In the genomic region with DNA sequence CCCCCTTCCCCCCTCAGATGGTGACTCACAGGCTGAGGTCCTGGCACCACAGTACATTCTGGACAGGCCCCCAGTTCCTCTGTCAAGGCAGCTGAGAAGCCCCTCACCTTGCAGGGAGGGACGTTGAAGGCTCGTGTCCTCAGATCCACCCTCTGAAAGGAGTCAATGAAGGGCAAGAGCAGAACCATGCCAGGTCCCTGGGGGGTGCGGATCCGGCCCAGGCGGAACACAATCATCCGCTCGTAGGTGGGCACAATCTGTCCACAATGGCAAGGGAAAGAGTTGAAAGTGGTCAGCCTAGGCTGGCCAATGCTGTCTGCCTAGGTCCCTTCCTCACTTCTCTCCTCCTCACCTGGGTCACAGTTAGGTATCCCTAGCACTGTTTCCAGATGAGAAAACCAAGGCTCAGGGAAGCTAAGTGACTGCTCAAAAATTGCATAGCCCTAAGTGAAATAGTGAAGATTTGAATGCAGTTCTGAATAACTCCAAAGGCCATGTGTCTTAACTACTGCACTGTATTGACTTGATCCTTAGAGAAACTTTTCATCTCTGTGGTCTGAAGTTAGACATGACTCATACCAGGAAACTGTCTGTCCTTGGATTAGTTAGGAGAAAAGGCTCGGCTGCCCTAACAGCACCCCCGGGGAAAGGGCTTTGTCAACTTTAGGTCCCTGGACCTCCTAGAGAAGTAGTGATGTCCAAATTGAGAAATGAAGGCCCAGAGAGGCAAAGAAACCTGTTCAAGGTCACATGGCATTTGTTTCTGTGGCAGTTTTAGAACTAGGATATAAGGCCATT, we compare ENCODE assay signal across 11 cellular contexts. TPM values are rescaled to one million over a fixed set of nuclear protein-coding genes. Genes with fewer than 3 reads are reported as not detected.
DNase-seq lines count a peak whose midpoint lies in the region; ATAC-seq, FAIRE-seq and TF ChIP-seq lines count a peak whose summit lies in the region.
"Had no signal": no experiment of that assay in that cellular context is flagged by ENCODE, and none has a peak within 500 bp of the region (broad histone marks: within the 10 kb centered on the region; RNA-seq: fewer than 3 reads in every experiment).

No MANE protein-coding gene starts in this region.

- H3K4me1 Mint-ChIP-seq in naive thymus-derived CD4-positive, alpha-beta T cell: peaks cover 15 to 75% (median 34%) of the 10 kb centered on the region in 7 donors

- peak overlapping the region in 1 of 2 donors; percentile 86 for H3K27ac ChIP-seq in small intestine (ENCODE audit: low read depth in 1 of 2, low read length in 1 of 2)
- H3K27ac ChIP-seq in naive thymus-derived CD4-positive, alpha-beta T cell (ENCODE audit: low read depth, low read length): no peak overlapping the region

- no peak for TF ChIP-seq CTCF in fibroblast of villous mesenchyme (IDR thresholded peaks at IDR 0.05; ENCODE audit: insufficient read depth, low read depth, low read length)

- H3K27me3 Mint-ChIP-seq in naive thymus-derived CD4-positive, alpha-beta T cell: no peaks in the 10 kb centered on the region

- H3K9me3 ChIP-seq in small intestine (ENCODE audit: control insufficient read depth, low read depth): no peaks in the 10 kb centered on the region
- no peaks in the 10 kb centered on the region for H3K9me3 ChIP-seq in naive thymus-derived CD4-positive, alpha-beta T cell (ENCODE audit: control insufficient read depth in 2 of 3, low read length in 3 of 3)

- WGBS in small intestine, 3 donors: 70 to 78% (median 75%) methylated on average over 9 of the region's 9 CpGs

- no peaks in the 10 kb centered on the region for H3K9me3 Mint-ChIP-seq in naive thymus-derived CD4-positive, alpha-beta T cell

- ATAC-seq in SK-N-SH treated with all-trans-retinoic acid at 6 μM for 48 hours: peak; percentile 46
- no peak for ATAC-seq in GM21515 (IDR thresholded peaks at IDR 0.05; ENCODE audit: unreplicated experiment)
- ATAC-seq in GM18858 (IDR thresholded peaks at IDR 0.05; ENCODE audit: unreplicated experiment): no peak
- ATAC-seq in naive thymus-derived CD4-positive, alpha-beta T cell: no peak
- ATAC-seq in HG02970 (IDR thresholded peaks at IDR 0.05; ENCODE audit: low FRiP score, unreplicated experiment): no peak
- ATAC-seq: activated CD8-positive, alpha-beta T cell treated with anti-CD3 and anti-CD28 coated beads, Interleukin-2, amount 10 ng/mL, durations not matched to agents 7 days and 5 days; stimulated activated naive CD8-positive, alpha-beta T cell treated with anti-CD3 and anti-CD28 coated beads, Interleukin-15, Interleukin-2, amounts not matched to agents 100 U/mL and 50 U/mL, for 24 hours had no signal

- H3K36me3 Mint-ChIP-seq in naive thymus-derived CD4-positive, alpha-beta T cell: peaks cover 2 to 23% (median 7%) of the 10 kb centered on the region in 5 donors

- H3K4me1 ChIP-seq in small intestine (ENCODE audit: control insufficient read depth in 2 of 2, insufficient read depth in 1 of 2, low read depth in 1 of 2, low read length in 1 of 2): peaks cover 3 to 19% of the 10 kb centered on the region in 2 donors
- H3K4me1 ChIP-seq in naive thymus-derived CD4-positive, alpha-beta T cell (ENCODE audit: control insufficient read depth in 2 of 2, insufficient read depth in 2 of 2, low read length in 2 of 2): peaks cover 19 to 31% of the 10 kb centered on the region in 2 donors

- H3K27me3 ChIP-seq in small intestine (ENCODE audit: control insufficient read depth in 2 of 2, insufficient read depth in 2 of 2, low read length in 2 of 2): no peaks in the 10 kb centered on the region
- no peaks in the 10 kb centered on the region for H3K27me3 ChIP-seq in naive thymus-derived CD4-positive, alpha-beta T cell (ENCODE audit: control insufficient read depth in 2 of 2, insufficient read depth in 2 of 2, low read length in 2 of 2)

- no peak overlapping the region for H3K27ac Mint-ChIP-seq in naive thymus-derived CD4-positive, alpha-beta T cell
- H3K27ac Mint-ChIP-seq: activated CD8-positive, alpha-beta T cell treated with anti-CD3 and anti-CD28 coated beads, Interleukin-2, amount 10 ng/mL, durations not matched to agents 7 days and 5 days had no signal

- POLR2A ChIA-PET in naive thymus-derived CD4-positive, alpha-beta T cell (lab: Charles Lee): interaction anchor here (1.1 to 1.8 kb wide), 2 partner anchors 13 to 17 kb away, joined by 3 to 4 read pairs; no protein-coding TSS in a partner anchor

- no peak for FAIRE-seq in small intestine (lab: Jason Lieb, UNC)

- peak; percentile 52 for DNase-seq in GM04504 (ENCODE audit: low read depth)
- DNase-seq in fibroblast of villous mesenchyme (ENCODE audit: low read depth): peak; percentile 85
- DNase-seq in small intestine: peak; percentile 62
- no peak for DNase-seq in naive thymus-derived CD4-positive, alpha-beta T cell
- DNase-seq: activated CD8-positive, alpha-beta T cell treated with anti-CD3 and anti-CD28 coated beads, Interleukin-2, amount 10 ng/mL, durations not matched to agents 7 days and 5 days; nucleus accumbens; stimulated activated naive CD8-positive, alpha-beta T cell treated with anti-CD3 and anti-CD28 coated beads, Interleukin-15, Interleukin-2, amounts not matched to agents 100 U/mL and 50 U/mL, for 24 hours had no signal

- H3K4me3 ChIP-seq in fibroblast of villous mesenchyme (ENCODE audit: low read depth, low read length) (no peak overlapping the region), small intestine (ENCODE audit: low read depth in 1 of 2, low read length in 2 of 2) (no peak overlapping the region)
- no peak overlapping the region for H3K4me3 ChIP-seq in naive thymus-derived CD4-positive, alpha-beta T cell (ENCODE audit: low read length)

- peak overlapping the region in 1 of 10 donors; percentile 48 for H3K4me3 Mint-ChIP-seq in naive thymus-derived CD4-positive, alpha-beta T cell
- H3K4me3 Mint-ChIP-seq: activated CD8-positive, alpha-beta T cell treated with anti-CD3 and anti-CD28 coated beads, Interleukin-2, amount 10 ng/mL, durations not matched to agents 7 days and 5 days had no signal

- intact Hi-C loops in naive thymus-derived CD4-positive, alpha-beta T cell (cut with micrococcal nuclease): no loop called here

- H3K36me3 ChIP-seq in small intestine (ENCODE audit: control insufficient read depth in 2 of 2, insufficient read depth in 2 of 2, low read length in 2 of 2): no peaks in the 10 kb centered on the region
- H3K36me3 ChIP-seq in naive thymus-derived CD4-positive, alpha-beta T cell (ENCODE audit: control insufficient read depth in 2 of 3, insufficient read depth in 3 of 3, low read length in 3 of 3): peaks cover 0 to 43% (median 3%) of the 10 kb centered on the region in 3 experiments

- CTCF ChIA-PET in naive thymus-derived CD4-positive, alpha-beta T cell (lab: Charles Lee): interaction anchor here (0.8 kb wide), 1 partner anchor 14 kb away, joined by 3 read pairs; no protein-coding TSS in a partner anchor

TF ChIP-seq in SK-N-SH treated with all-trans-retinoic acid at 6 μM for 48 hours, 23 proteins besides CTCF, POLR2A, EP300 and RAD21 (continues in another document):
- TF ChIP-seq ISL1 (CRISPR knock-in tag; IDR thresholded peaks at IDR 0.05): no peak
- TF ChIP-seq, protein P1, sequence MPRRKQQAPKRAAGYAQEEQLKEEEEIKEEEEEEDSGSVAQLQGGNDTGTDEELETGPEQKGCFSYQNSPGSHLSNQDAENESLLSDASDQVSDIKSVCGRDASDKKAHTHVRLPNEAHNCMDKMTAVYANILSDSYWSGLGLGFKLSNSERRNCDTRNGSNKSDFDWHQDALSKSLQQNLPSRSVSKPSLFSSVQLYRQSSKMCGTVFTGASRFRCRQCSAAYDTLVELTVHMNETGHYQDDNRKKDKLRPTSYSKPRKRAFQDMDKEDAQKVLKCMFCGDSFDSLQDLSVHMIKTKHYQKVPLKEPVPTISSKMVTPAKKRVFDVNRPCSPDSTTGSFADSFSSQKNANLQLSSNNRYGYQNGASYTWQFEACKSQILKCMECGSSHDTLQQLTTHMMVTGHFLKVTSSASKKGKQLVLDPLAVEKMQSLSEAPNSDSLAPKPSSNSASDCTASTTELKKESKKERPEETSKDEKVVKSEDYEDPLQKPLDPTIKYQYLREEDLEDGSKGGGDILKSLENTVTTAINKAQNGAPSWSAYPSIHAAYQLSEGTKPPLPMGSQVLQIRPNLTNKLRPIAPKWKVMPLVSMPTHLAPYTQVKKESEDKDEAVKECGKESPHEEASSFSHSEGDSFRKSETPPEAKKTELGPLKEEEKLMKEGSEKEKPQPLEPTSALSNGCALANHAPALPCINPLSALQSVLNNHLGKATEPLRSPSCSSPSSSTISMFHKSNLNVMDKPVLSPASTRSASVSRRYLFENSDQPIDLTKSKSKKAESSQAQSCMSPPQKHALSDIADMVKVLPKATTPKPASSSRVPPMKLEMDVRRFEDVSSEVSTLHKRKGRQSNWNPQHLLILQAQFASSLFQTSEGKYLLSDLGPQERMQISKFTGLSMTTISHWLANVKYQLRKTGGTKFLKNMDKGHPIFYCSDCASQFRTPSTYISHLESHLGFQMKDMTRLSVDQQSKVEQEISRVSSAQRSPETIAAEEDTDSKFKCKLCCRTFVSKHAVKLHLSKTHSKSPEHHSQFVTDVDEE (CRISPR knock-in tag; IDR thresholded peaks at IDR 0.05): no peak
- no peak for TF ChIP-seq TOX (CRISPR knock-in tag; IDR thresholded peaks at IDR 0.05; ENCODE audit: borderline replicate concordance)
- TF ChIP-seq, protein P2, sequence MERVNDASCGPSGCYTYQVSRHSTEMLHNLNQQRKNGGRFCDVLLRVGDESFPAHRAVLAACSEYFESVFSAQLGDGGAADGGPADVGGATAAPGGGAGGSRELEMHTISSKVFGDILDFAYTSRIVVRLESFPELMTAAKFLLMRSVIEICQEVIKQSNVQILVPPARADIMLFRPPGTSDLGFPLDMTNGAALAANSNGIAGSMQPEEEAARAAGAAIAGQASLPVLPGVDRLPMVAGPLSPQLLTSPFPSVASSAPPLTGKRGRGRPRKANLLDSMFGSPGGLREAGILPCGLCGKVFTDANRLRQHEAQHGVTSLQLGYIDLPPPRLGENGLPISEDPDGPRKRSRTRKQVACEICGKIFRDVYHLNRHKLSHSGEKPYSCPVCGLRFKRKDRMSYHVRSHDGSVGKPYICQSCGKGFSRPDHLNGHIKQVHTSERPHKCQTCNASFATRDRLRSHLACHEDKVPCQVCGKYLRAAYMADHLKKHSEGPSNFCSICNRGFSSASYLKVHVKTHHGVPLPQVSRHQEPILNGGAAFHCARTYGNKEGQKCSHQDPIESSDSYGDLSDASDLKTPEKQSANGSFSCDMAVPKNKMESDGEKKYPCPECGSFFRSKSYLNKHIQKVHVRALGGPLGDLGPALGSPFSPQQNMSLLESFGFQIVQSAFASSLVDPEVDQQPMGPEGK (CRISPR knock-in tag; IDR thresholded peaks at IDR 0.05; ENCODE audit: borderline replicate concordance): no peak

RNA-seq across cellular contexts. Expression of gene STOML1, which starts 2.9 kb away (rescaled TPM):
- 17.1 and 19.0 TPM in 2 replicates for total RNA-seq in fibroblast of villous mesenchyme
- 10 to 100 TPM in 1 of 3 donors, 1 to 10 TPM in 2; 7.8 to 22.1 (median 8.9) TPM for polyA plus RNA-seq in small intestine
- 10 to 100 TPM in 3 of 5 experiments, 1 to 10 TPM in 2; 7.5 to 14.5 (median 12.3) TPM for total RNA-seq in naive thymus-derived CD4-positive, alpha-beta T cell
- polyA plus RNA-seq in naive thymus-derived CD4-positive, alpha-beta T cell: 10 to 100 TPM; 18.7 to 21.3 TPM

RNA-seq across cellular contexts. Expression of gene PML, which starts 5.3 kb away (rescaled TPM):
- 49.6 and 56.1 TPM in 2 replicates for total RNA-seq in fibroblast of villous mesenchyme
- polyA plus RNA-seq in small intestine: 10 to 100 TPM; 16.5 to 31.1 (median 28.3) TPM
- total RNA-seq in naive thymus-derived CD4-positive, alpha-beta T cell: 100 to 1,000 TPM in 1 of 5 experiments, 10 to 100 TPM in 4; 42.1 to 113 (median 64.8) TPM
- 10 to 100 TPM; 18.1 to 34.3 TPM for polyA plus RNA-seq in naive thymus-derived CD4-positive, alpha-beta T cell

Comparison
In these comparisons a context has a peak if more than half of its experiments do, and no peak if none do; other contexts are left out.
1. DNase-seq: peak in GM04504 (single experiment), fibroblast of villous mesenchyme (single experiment) and small intestine (single experiment); none in naive thymus-derived CD4-positive, alpha-beta T cell (0 of 9).